ENCODE assay signal across 8 cellular contexts in genomic region chr15:94080416-94080815, GRCh38.
DNase-seq lines count a peak whose midpoint lies in the region; ATAC-seq and TF ChIP-seq lines count a peak whose summit lies in the region.
"Had no signal": no experiment of that assay in that cellular context is flagged by ENCODE, and none has a peak within 500 bp of the region (broad histone marks: within the 10 kb centered on the region; RNA-seq: fewer than 3 reads in every experiment).

No MANE protein-coding gene starts in this region.

- H3K27me3 ChIP-seq in H7 (ENCODE audit: control insufficient read depth, insufficient read depth, low read length) (no peaks in the 10 kb centered on the region; the same call in 1 of the 2 replicates), PC-9 (ENCODE audit: insufficient read depth, low read depth) (peaks cover 14% of the 10 kb centered on the region; the same call in 1 of the 2 replicates), smooth muscle cell (ENCODE audit: low read depth) (no peaks in the 10 kb centered on the region)

- TF ChIP-seq CTCF in PC-9 (conservative IDR thresholded peaks at IDR 0.05) (no peak), fibroblast of the aortic adventitia (IDR thresholded peaks at IDR 0.05; ENCODE audit: insufficient read depth, low read length) (no peak), smooth muscle cell (IDR thresholded peaks at IDR 0.05; ENCODE audit: borderline replicate concordance, insufficient read depth, poor library complexity, severe bottlenecking) (no peak)

- peak overlapping the region; percentile 42 for H3K4me2 ChIP-seq in PC-9
- H3K4me2 ChIP-seq in smooth muscle cell, result peak overlapping the region; percentile 10

- H3F3A ChIP-seq in PC-9 (ENCODE audit: insufficient read depth, low read depth) (no peaks in the 10 kb centered on the region), smooth muscle cell (ENCODE audit: low read depth) (peaks cover 9% of the 10 kb centered on the region)

- H3K4me1 ChIP-seq in PC-9 (replicated peaks; ENCODE audit: insufficient read depth), result no peaks in the 10 kb centered on the region
- no peaks in the 10 kb centered on the region for H3K4me1 ChIP-seq in smooth muscle cell (ENCODE audit: low read depth)

- peak; percentile 41 for DNase-seq in H7
- DNase-seq in PC-9, result peak in 1 of 2 experiments; percentile 38
- peak; percentile 81 for DNase-seq in fibroblast of the aortic adventitia (ENCODE audit: low read depth)
- no peak for DNase-seq in smooth muscle cell (lab: John Stamatoyannopoulos, UW; ENCODE audit: unreplicated experiment)
- DNase-seq in RKO (ENCODE audit: low spot score), result no peak
- DNase-seq in COR-L47 (lab: John Stamatoyannopoulos, UW), result no peak
- DNase-seq: NCI-H446 had no signal

- no TSS peak for BruUV-seq in PC-9 (replicated peaks; lab: Mats Ljungman, UMichigan)

- H3K9ac ChIP-seq in smooth muscle cell (ENCODE audit: low read depth), result no peak overlapping the region

- no peaks in the 10 kb centered on the region for H4K20me1 ChIP-seq in PC-9 (ENCODE audit: insufficient read depth)
- H4K20me1 ChIP-seq in smooth muscle cell (ENCODE audit: low read depth), result no peaks in the 10 kb centered on the region

- H2AFZ ChIP-seq in PC-9 (no peak overlapping the region), smooth muscle cell (ENCODE audit: low read depth) (no peak overlapping the region)

- H3K9me3 ChIP-seq in PC-9 (ENCODE audit: insufficient read depth, low read depth) (no peaks in the 10 kb centered on the region), smooth muscle cell (replicated peaks; ENCODE audit: low read depth) (no peaks in the 10 kb centered on the region)

- no peak overlapping the region for H3K27ac ChIP-seq in PC-9
- no peak overlapping the region for H3K27ac ChIP-seq in smooth muscle cell (ENCODE audit: low read depth)

- H3K4me3 ChIP-seq in H7 (ENCODE audit: insufficient read depth, low read depth, low read length) (no peak overlapping the region), PC-9 (no peak overlapping the region), fibroblast of the aortic adventitia (ENCODE audit: low read depth, low read length) (peak overlapping the region; percentile 2), smooth muscle cell (no peak overlapping the region)

- CTCF ChIA-PET in PC-9 (lab: Charles Lee), result no interaction called here

- H3K79me2 ChIP-seq in PC-9 (ENCODE audit: low read depth) (no peaks in the 10 kb centered on the region), smooth muscle cell (ENCODE audit: low read depth) (no peaks in the 10 kb centered on the region)

- intact Hi-C loops in PC-9 (cut with micrococcal nuclease; ENCODE audit: unreplicated experiment), result no loop called here

- POLR2A ChIA-PET in PC-9 (lab: Charles Lee; ENCODE audit: unreplicated experiment), result no interaction called here

- ATAC-seq in HG03520 (IDR thresholded peaks at IDR 0.05; ENCODE audit: unreplicated experiment), result no peak

- H3K36me3 ChIP-seq in H7 (replicated peaks; ENCODE audit: control insufficient read depth, insufficient read depth, low read length) (no peaks in the 10 kb centered on the region), PC-9 (ENCODE audit: low read depth) (no peaks in the 10 kb centered on the region), smooth muscle cell (ENCODE audit: low read depth) (no peaks in the 10 kb centered on the region)

- 48% methylated on average over 8 of the region's 8 CpGs for WGBS in smooth muscle cell (ENCODE audit: low lambda C conversion rate)

- no peaks in the 10 kb centered on the region for H3K9me2 ChIP-seq in PC-9 (ENCODE audit: insufficient read depth)

Comparison
In these comparisons a context has a peak if more than half of its experiments do, and no peak if none do; other contexts are left out.
1. DNase-seq: peak in H7 (single experiment) and fibroblast of the aortic adventitia (single experiment); none in smooth muscle cell (single experiment), RKO (single experiment) and COR-L47 (single experiment).